ENCODE assay signal across 1 cellular context in the genomic region with DNA sequence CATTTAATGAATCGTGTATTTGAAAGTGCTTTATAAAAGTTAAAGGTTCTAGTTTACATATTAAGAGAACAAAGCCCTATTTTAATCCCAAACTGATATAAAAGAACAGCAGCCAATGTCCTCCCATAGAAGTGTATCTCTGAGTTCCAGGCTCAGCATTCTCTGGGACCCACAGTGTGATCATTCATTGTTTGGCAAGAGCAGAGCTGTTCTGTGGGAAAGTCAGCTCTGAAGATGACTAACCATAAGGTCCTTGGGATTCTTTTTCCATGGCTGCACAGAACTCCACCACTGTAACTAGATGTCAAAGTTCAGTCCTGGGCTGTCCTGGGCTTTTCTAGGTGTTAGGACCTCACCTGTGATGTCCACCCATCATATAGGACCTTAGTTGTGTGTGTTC.
TF ChIP-seq lines count a peak whose summit lies in the region.

No MANE protein-coding gene starts in this region.

TF ChIP-seq in SK-N-SH, 30 proteins besides CTCF, POLR2A, EP300 and RAD21 (continued from another document):
- TF ChIP-seq, protein P1, sequence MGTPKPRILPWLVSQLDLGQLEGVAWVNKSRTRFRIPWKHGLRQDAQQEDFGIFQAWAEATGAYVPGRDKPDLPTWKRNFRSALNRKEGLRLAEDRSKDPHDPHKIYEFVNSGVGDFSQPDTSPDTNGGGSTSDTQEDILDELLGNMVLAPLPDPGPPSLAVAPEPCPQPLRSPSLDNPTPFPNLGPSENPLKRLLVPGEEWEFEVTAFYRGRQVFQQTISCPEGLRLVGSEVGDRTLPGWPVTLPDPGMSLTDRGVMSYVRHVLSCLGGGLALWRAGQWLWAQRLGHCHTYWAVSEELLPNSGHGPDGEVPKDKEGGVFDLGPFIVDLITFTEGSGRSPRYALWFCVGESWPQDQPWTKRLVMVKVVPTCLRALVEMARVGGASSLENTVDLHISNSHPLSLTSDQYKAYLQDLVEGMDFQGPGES (IDR thresholded peaks at IDR 0.05; ENCODE audit: low read depth, low read length) = no peak
- no peak for TF ChIP-seq NRF1 (IDR thresholded peaks at IDR 0.05; ENCODE audit: low read depth, low read length)
- no peak for TF ChIP-seq GABPA (IDR thresholded peaks at IDR 0.05; ENCODE audit: low read depth)
- TF ChIP-seq, protein P2, sequence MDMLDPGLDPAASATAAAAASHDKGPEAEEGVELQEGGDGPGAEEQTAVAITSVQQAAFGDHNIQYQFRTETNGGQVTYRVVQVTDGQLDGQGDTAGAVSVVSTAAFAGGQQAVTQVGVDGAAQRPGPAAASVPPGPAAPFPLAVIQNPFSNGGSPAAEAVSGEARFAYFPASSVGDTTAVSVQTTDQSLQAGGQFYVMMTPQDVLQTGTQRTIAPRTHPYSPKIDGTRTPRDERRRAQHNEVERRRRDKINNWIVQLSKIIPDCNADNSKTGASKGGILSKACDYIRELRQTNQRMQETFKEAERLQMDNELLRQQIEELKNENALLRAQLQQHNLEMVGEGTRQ (IDR thresholded peaks at IDR 0.05; ENCODE audit: borderline replicate concordance, low read depth, low read length) = no peak
- TF ChIP-seq MXI1 (IDR thresholded peaks at IDR 0.05; ENCODE audit: low read depth, low read length) = no peak
- TF ChIP-seq EZH2phosphoT487 (IDR thresholded peaks at IDR 0.05; ENCODE audit: borderline replicate concordance, low read depth) = no peak
